1 cellular context compared by ENCODE assay signal in the genomic region with DNA sequence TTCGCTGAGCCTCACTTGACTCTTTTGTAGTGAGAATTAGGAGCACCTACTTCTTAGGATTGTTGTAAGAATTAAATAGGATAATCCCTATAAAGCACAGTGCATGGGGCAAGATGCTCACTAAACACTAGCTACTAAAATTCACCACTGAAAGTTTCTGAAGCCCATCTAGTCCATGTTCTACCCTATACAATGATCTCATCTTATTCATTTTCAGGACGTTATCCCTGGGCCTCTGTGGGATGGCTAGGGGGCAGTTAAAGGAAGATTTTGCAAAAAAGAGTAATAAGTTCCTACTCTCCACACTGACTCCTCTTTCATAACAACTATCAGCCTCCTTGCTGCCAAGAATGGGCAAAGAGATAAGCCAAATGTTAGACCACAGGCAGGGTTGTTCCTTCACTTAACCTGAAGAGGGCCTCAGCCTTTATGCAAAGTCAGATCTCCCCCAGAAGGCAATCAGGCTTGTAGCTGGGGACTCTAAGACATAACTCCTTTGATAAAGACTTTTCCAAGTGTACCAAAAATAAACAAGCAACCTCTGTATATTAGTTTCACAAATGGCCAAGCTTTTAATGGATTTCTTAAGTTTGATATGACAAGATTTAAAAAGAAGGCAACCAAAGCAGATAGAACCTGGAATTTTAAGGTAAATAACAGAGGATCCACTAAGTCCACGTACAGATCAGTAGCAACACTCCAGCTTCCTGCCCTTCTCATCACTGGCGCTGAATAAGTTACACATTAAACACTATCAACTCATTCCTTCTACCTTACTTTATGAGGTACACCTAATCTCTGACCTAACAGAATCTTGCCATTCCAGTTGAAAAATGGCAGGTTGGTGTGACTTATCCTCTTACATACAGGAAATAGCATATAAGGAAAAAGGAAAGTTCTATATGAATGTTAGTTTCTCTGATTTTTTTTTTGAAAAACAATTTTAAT.
TF ChIP-seq lines count a peak whose summit lies in the region.

No MANE protein-coding gene starts in this region.

TF ChIP-seq in K562, 482 proteins besides CTCF, POLR2A, EP300 and RAD21 (continued from another document and continues in another):
- TF ChIP-seq, protein P1, sequence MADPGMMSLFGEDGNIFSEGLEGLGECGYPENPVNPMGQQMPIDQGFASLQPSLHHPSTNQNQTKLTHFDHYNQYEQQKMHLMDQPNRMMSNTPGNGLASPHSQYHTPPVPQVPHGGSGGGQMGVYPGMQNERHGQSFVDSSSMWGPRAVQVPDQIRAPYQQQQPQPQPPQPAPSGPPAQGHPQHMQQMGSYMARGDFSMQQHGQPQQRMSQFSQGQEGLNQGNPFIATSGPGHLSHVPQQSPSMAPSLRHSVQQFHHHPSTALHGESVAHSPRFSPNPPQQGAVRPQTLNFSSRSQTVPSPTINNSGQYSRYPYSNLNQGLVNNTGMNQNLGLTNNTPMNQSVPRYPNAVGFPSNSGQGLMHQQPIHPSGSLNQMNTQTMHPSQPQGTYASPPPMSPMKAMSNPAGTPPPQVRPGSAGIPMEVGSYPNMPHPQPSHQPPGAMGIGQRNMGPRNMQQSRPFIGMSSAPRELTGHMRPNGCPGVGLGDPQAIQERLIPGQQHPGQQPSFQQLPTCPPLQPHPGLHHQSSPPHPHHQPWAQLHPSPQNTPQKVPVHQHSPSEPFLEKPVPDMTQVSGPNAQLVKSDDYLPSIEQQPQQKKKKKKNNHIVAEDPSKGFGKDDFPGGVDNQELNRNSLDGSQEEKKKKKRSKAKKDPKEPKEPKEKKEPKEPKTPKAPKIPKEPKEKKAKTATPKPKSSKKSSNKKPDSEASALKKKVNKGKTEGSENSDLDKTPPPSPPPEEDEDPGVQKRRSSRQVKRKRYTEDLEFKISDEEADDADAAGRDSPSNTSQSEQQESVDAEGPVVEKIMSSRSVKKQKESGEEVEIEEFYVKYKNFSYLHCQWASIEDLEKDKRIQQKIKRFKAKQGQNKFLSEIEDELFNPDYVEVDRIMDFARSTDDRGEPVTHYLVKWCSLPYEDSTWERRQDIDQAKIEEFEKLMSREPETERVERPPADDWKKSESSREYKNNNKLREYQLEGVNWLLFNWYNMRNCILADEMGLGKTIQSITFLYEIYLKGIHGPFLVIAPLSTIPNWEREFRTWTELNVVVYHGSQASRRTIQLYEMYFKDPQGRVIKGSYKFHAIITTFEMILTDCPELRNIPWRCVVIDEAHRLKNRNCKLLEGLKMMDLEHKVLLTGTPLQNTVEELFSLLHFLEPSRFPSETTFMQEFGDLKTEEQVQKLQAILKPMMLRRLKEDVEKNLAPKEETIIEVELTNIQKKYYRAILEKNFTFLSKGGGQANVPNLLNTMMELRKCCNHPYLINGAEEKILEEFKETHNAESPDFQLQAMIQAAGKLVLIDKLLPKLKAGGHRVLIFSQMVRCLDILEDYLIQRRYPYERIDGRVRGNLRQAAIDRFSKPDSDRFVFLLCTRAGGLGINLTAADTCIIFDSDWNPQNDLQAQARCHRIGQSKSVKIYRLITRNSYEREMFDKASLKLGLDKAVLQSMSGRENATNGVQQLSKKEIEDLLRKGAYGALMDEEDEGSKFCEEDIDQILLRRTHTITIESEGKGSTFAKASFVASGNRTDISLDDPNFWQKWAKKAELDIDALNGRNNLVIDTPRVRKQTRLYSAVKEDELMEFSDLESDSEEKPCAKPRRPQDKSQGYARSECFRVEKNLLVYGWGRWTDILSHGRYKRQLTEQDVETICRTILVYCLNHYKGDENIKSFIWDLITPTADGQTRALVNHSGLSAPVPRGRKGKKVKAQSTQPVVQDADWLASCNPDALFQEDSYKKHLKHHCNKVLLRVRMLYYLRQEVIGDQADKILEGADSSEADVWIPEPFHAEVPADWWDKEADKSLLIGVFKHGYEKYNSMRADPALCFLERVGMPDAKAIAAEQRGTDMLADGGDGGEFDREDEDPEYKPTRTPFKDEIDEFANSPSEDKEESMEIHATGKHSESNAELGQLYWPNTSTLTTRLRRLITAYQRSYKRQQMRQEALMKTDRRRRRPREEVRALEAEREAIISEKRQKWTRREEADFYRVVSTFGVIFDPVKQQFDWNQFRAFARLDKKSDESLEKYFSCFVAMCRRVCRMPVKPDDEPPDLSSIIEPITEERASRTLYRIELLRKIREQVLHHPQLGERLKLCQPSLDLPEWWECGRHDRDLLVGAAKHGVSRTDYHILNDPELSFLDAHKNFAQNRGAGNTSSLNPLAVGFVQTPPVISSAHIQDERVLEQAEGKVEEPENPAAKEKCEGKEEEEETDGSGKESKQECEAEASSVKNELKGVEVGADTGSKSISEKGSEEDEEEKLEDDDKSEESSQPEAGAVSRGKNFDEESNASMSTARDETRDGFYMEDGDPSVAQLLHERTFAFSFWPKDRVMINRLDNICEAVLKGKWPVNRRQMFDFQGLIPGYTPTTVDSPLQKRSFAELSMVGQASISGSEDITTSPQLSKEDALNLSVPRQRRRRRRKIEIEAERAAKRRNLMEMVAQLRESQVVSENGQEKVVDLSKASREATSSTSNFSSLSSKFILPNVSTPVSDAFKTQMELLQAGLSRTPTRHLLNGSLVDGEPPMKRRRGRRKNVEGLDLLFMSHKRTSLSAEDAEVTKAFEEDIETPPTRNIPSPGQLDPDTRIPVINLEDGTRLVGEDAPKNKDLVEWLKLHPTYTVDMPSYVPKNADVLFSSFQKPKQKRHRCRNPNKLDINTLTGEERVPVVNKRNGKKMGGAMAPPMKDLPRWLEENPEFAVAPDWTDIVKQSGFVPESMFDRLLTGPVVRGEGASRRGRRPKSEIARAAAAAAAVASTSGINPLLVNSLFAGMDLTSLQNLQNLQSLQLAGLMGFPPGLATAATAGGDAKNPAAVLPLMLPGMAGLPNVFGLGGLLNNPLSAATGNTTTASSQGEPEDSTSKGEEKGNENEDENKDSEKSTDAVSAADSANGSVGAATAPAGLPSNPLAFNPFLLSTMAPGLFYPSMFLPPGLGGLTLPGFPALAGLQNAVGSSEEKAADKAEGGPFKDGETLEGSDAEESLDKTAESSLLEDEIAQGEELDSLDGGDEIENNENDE (IDR thresholded peaks at IDR 0.05; ENCODE audit: low read depth, low read length): no peak
- TF ChIP-seq ZNF583 (CRISPR knock-in tag; IDR thresholded peaks at IDR 0.05): no peak
- TF ChIP-seq ZNF57 (CRISPR knock-in tag; IDR thresholded peaks at IDR 0.05): no peak
- TF ChIP-seq, protein P2, sequence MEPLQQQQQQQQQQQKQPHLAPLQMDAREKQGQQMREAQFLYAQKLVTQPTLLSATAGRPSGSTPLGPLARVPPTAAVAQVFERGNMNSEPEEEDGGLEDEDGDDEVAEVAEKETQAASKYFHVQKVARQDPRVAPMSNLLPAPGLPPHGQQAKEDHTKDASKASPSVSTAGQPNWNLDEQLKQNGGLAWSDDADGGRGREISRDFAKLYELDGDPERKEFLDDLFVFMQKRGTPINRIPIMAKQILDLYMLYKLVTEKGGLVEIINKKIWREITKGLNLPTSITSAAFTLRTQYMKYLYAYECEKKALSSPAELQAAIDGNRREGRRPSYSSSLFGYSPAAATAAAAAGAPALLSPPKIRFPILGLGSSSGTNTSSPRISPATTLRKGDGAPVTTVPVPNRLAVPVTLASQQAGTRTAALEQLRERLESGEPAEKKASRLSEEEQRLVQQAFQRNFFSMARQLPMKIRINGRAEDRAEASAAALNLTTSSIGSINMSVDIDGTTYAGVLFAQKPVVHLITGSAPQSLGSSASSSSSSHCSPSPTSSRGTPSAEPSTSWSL (CRISPR knock-in tag; IDR thresholded peaks at IDR 0.05; ENCODE audit: borderline replicate concordance): no peak
- no peak for TF ChIP-seq PHB (CRISPR knock-in tag; IDR thresholded peaks at IDR 0.05)
- TF ChIP-seq RAD51 (IDR thresholded peaks at IDR 0.05; ENCODE audit: borderline replicate concordance, low read depth): no peak
- TF ChIP-seq ZNF23 (CRISPR knock-in tag; IDR thresholded peaks at IDR 0.05): no peak
- TF ChIP-seq NFIC (IDR thresholded peaks at IDR 0.05): peak; percentile 50
- TF ChIP-seq MCM5 (IDR thresholded peaks at IDR 0.05; ENCODE audit: low read depth): no peak
- TF ChIP-seq ERF (CRISPR knock-in tag; IDR thresholded peaks at IDR 0.05): no peak
- no peak for TF ChIP-seq ZBED1 (IDR thresholded peaks at IDR 0.05)
- TF ChIP-seq HSF4 (CRISPR knock-in tag; IDR thresholded peaks at IDR 0.05; ENCODE audit: borderline replicate concordance): no peak
- no peak for TF ChIP-seq ILK (tag; IDR thresholded peaks at IDR 0.05; ENCODE audit: borderline replicate concordance, low read depth)
- TF ChIP-seq HNRNPUL1 (IDR thresholded peaks at IDR 0.05; ENCODE audit: low read length): no peak
- TF ChIP-seq MXI1 (IDR thresholded peaks at IDR 0.05; ENCODE audit: low read depth, low read length): no peak
- TF ChIP-seq BDP1 (IDR thresholded peaks at IDR 0.05; ENCODE audit: insufficient read depth, insufficient read length): no peak
- TF ChIP-seq MAFF (IDR thresholded peaks at IDR 0.05; ENCODE audit: low read length): peak; percentile 27; the same call in 1 of the 2 replicates
- TF ChIP-seq, protein P3, sequence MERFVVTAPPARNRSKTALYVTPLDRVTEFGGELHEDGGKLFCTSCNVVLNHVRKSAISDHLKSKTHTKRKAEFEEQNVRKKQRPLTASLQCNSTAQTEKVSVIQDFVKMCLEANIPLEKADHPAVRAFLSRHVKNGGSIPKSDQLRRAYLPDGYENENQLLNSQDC (CRISPR knock-in tag; IDR thresholded peaks at IDR 0.05): no peak
- TF ChIP-seq NFYB (IDR thresholded peaks at IDR 0.05; ENCODE audit: extremely low read depth, insufficient read length): no peak
- TF ChIP-seq KDM2B (CRISPR knock-in tag; IDR thresholded peaks at IDR 0.05): no peak
- TF ChIP-seq ZNF316 (IDR thresholded peaks at IDR 0.05): peak; percentile 43
- TF ChIP-seq CHD2 (IDR thresholded peaks at IDR 0.05; ENCODE audit: low read depth, low read length): no peak
- TF ChIP-seq MEIS2 (IDR thresholded peaks at IDR 0.05; ENCODE audit: partially characterized antibody): no peak
- no peak for TF ChIP-seq PHF8 (IDR thresholded peaks at IDR 0.05; ENCODE audit: borderline replicate concordance, low read length)
- TF ChIP-seq, protein P4, sequence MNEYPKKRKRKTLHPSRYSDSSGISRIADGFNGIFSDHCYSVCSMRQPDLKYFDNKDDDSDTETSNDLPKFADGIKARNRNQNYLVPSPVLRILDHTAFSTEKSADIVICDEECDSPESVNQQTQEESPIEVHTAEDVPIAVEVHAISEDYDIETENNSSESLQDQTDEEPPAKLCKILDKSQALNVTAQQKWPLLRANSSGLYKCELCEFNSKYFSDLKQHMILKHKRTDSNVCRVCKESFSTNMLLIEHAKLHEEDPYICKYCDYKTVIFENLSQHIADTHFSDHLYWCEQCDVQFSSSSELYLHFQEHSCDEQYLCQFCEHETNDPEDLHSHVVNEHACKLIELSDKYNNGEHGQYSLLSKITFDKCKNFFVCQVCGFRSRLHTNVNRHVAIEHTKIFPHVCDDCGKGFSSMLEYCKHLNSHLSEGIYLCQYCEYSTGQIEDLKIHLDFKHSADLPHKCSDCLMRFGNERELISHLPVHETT (CRISPR knock-in tag; conservative IDR thresholded peaks at IDR 0.05 in 1 of 2, IDR thresholded peaks at IDR 0.05 in 1 of 2): no peak
- no peak for TF ChIP-seq GTF2E2 (tag; IDR thresholded peaks at IDR 0.05)
- TF ChIP-seq LARP7 (IDR thresholded peaks at IDR 0.05): no peak
- no peak for TF ChIP-seq DNMT1 (IDR thresholded peaks at IDR 0.05)
- TF ChIP-seq, protein P5, sequence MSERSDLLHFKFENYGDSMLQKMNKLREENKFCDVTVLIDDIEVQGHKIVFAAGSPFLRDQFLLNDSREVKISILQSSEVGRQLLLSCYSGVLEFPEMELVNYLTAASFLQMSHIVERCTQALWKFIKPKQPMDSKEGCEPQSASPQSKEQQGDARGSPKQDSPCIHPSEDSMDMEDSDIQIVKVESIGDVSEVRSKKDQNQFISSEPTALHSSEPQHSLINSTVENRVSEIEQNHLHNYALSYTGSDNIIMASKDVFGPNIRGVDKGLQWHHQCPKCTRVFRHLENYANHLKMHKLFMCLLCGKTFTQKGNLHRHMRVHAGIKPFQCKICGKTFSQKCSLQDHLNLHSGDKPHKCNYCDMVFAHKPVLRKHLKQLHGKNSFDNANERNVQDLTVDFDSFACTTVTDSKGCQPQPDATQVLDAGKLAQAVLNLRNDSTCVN (CRISPR knock-in tag; IDR thresholded peaks at IDR 0.05): no peak
- TF ChIP-seq, protein P6, sequence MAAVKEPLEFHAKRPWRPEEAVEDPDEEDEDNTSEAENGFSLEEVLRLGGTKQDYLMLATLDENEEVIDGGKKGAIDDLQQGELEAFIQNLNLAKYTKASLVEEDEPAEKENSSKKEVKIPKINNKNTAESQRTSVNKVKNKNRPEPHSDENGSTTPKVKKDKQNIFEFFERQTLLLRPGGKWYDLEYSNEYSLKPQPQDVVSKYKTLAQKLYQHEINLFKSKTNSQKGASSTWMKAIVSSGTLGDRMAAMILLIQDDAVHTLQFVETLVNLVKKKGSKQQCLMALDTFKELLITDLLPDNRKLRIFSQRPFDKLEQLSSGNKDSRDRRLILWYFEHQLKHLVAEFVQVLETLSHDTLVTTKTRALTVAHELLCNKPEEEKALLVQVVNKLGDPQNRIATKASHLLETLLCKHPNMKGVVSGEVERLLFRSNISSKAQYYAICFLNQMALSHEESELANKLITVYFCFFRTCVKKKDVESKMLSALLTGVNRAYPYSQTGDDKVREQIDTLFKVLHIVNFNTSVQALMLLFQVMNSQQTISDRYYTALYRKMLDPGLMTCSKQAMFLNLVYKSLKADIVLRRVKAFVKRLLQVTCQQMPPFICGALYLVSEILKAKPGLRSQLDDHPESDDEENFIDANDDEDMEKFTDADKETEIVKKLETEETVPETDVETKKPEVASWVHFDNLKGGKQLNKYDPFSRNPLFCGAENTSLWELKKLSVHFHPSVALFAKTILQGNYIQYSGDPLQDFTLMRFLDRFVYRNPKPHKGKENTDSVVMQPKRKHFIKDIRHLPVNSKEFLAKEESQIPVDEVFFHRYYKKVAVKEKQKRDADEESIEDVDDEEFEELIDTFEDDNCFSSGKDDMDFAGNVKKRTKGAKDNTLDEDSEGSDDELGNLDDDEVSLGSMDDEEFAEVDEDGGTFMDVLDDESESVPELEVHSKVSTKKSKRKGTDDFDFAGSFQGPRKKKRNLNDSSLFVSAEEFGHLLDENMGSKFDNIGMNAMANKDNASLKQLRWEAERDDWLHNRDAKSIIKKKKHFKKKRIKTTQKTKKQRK (IDR thresholded peaks at IDR 0.05; ENCODE audit: borderline replicate concordance, low read depth, low read length): no peak
- no peak for TF ChIP-seq ZFPM2 (CRISPR knock-in tag; IDR thresholded peaks at IDR 0.05)
- no peak for TF ChIP-seq KDM1A (IDR thresholded peaks at IDR 0.05)
- no peak for TF ChIP-seq RFX1 (IDR thresholded peaks at IDR 0.05)
- TF ChIP-seq ZNF551 (CRISPR knock-in tag; IDR thresholded peaks at IDR 0.05): no peak
- TF ChIP-seq NR1H2 (CRISPR knock-in tag; IDR thresholded peaks at IDR 0.05): no peak
- no peak for TF ChIP-seq ZNF41 (CRISPR knock-in tag; conservative IDR thresholded peaks at IDR 0.05)
- no peak for TF ChIP-seq PHTF2 (CRISPR knock-in tag; IDR thresholded peaks at IDR 0.05)
- TF ChIP-seq, protein P7, sequence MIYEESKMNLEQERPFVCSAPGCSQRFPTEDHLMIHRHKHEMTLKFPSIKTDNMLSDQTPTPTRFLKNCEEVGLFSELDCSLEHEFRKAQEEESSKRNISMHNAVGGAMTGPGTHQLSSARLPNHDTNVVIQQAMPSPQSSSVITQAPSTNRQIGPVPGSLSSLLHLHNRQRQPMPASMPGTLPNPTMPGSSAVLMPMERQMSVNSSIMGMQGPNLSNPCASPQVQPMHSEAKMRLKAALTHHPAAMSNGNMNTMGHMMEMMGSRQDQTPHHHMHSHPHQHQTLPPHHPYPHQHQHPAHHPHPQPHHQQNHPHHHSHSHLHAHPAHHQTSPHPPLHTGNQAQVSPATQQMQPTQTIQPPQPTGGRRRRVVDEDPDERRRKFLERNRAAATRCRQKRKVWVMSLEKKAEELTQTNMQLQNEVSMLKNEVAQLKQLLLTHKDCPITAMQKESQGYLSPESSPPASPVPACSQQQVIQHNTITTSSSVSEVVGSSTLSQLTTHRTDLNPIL (CRISPR knock-in tag; IDR thresholded peaks at IDR 0.05): no peak
- no peak for TF ChIP-seq ZNF586 (CRISPR knock-in tag; conservative IDR thresholded peaks at IDR 0.05)
